In the genomic region with DNA sequence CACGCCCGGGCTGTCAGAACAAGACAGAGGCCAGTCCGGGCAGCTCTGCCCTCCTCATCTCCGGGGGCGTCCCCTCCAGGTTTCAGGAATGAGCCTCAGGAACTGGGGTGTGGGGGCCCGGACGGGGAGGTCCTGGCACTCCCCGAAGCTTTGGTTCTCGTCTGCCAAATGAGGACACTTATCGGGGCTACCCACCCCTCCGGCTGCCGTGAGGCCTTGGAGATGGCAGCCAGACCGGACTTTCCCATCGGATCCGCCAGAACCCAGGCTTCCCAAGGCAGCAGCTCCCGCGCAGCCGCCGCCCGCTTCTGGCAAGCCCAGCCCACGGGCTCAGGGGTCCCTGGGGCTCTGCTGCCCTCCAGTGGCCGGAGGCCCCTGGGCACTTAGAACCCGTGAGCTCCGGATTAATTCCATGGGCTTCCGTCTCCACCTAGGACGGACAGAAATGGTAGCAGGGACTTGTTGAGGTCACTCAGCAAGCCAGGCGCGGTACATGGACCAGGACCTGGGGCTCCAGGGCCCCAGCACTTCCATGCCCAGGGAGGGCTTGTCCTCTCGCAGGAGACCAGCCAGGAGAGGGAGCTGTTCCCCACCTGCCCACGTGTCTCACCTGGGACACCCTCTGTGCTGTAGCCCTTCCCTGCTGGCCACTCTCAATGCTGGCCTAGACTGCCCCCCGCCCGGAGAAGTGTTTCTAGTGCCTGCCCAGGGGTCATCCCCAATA, we compare ENCODE assay signal across 8 cellular contexts.
A peak's percentile ranks its signal among the peaks of the same experiment; 100 is the strongest.
DNase-seq lines count a peak whose midpoint lies in the region; ATAC-seq and TF ChIP-seq lines count a peak whose summit lies in the region.

No MANE protein-coding gene starts in this region.

- H3F3A ChIP-seq in MM.1S (ENCODE audit: insufficient read depth, low read length): no peaks in the 10 kb centered on the region

- H3K9me3 Mint-ChIP-seq in activated naive CD4-positive, alpha-beta T cell treated with anti-CD3 and anti-CD28 coated beads for 36 hours: no peaks in the 10 kb centered on the region

- no peak overlapping the region for H3K27ac Mint-ChIP-seq in activated naive CD4-positive, alpha-beta T cell treated with anti-CD3 and anti-CD28 coated beads for 36 hours

- no peaks in the 10 kb centered on the region for H3K79me2 ChIP-seq in MM.1S (ENCODE audit: low read length)

- peak overlapping the region; percentile 67 for H3K4me3 Mint-ChIP-seq in activated naive CD4-positive, alpha-beta T cell treated with anti-CD3 and anti-CD28 coated beads for 36 hours

- DNase-seq in D341Med (ENCODE audit: low spot score): peak; percentile 96
- peak; percentile 84 for DNase-seq in MM.1S
- DNase-seq in SK-N-DZ (ENCODE audit: low spot score): peak; percentile 83
- peak; percentile 84 for DNase-seq in activated naive CD4-positive, alpha-beta T cell treated with anti-CD3 and anti-CD28 coated beads for 36 hours
- peak; percentile 89 for DNase-seq in globus pallidus (ENCODE audit: low spot score)
- DNase-seq in omental fat pad (ENCODE audit: low spot score): peak; percentile 50
- peak; percentile 89 to 92 for DNase-seq in suprapubic skin (ENCODE audit: low spot score in 2 of 2)

- H4K20me1 ChIP-seq in MM.1S (ENCODE audit: insufficient read depth, low read length): no peaks in the 10 kb centered on the region

- CTCF ChIA-PET in activated naive CD4-positive, alpha-beta T cell treated with anti-CD3 and anti-CD28 coated beads for 36 hours (lab: Charles Lee): interaction anchor here (0.5 to 3.1 kb wide), 58 partner anchors 8 to 1248 kb away, joined by 3 to 30 read pairs (median 4); no protein-coding TSS in a partner anchor

- TF ChIP-seq EP300 in suprapubic skin (IDR thresholded peaks at IDR 0.05): no peak

- H3K27ac ChIP-seq in MM.1S (ENCODE audit: low read length) (no peak overlapping the region), suprapubic skin (no peak overlapping the region)

- peak overlapping the region; percentile 79 for H3K4me2 ChIP-seq in MM.1S (ENCODE audit: low read depth, low read length)

- ATAC-seq in GM21717 (IDR thresholded peaks at IDR 0.05; ENCODE audit: unreplicated experiment) (peak; percentile 66), omental fat pad (ENCODE audit: low FRiP score) (peak; percentile 79)

- no peaks in the 10 kb centered on the region for H3K9me2 ChIP-seq in MM.1S (replicated peaks; ENCODE audit: insufficient read depth, low read length)

- H3K36me3 ChIP-seq in MM.1S (replicated peaks; ENCODE audit: insufficient read depth, low read length) (no peaks in the 10 kb centered on the region), suprapubic skin (no peaks in the 10 kb centered on the region)

- 9% methylated on average over 13 of the region's 32 CpGs for WGBS in suprapubic skin

- peaks cover 10% of the 10 kb centered on the region for H3K4me1 Mint-ChIP-seq in activated naive CD4-positive, alpha-beta T cell treated with anti-CD3 and anti-CD28 coated beads for 36 hours (ENCODE audit: low read depth)

- H3K4me1 ChIP-seq in MM.1S (ENCODE audit: low read length): peaks cover 5% of the 10 kb centered on the region
- H3K4me1 ChIP-seq in suprapubic skin: peaks cover 41% of the 10 kb centered on the region

- H3K9me3 ChIP-seq in MM.1S (replicated peaks; ENCODE audit: insufficient read depth, low read length): no peaks in the 10 kb centered on the region
- no peaks in the 10 kb centered on the region for H3K9me3 ChIP-seq in suprapubic skin

- TF ChIP-seq CTCF in MM.1S (IDR thresholded peaks at IDR 0.05; ENCODE audit: low read length) (peak; percentile 99), omental fat pad (IDR thresholded peaks at IDR 0.05) (peak in 2 of 3 donors; percentile 18 to 93), suprapubic skin (IDR thresholded peaks at IDR 0.05) (peak; percentile 91 to 95)

- peak overlapping the region; percentile 63 for H3K9ac ChIP-seq in MM.1S (ENCODE audit: low read length)

- no peaks in the 10 kb centered on the region for H3K36me3 Mint-ChIP-seq in activated naive CD4-positive, alpha-beta T cell treated with anti-CD3 and anti-CD28 coated beads for 36 hours (ENCODE audit: low read depth)

- TF ChIP-seq POLR2A in suprapubic skin (IDR thresholded peaks at IDR 0.05): no peak

- H2AFZ ChIP-seq in MM.1S (ENCODE audit: low read length): peak overlapping the region; percentile 82

- intact Hi-C loops in activated naive CD4-positive, alpha-beta T cell treated with anti-CD3 and anti-CD28 coated beads for 36 hours (cut with micrococcal nuclease): loop anchor here (1.0 to 5.0 kb wide), 5 partner anchors 357 to 569 kb away; no protein-coding TSS in a partner anchor

- peaks cover 14% of the 10 kb centered on the region; the same call in 1 of the 2 replicates for H3K27me3 ChIP-seq in MM.1S (replicated peaks; ENCODE audit: insufficient read depth, low read length)
- H3K27me3 ChIP-seq in suprapubic skin: no peaks in the 10 kb centered on the region

- peak overlapping the region; percentile 62 for H3K4me3 ChIP-seq in MM.1S (ENCODE audit: low read length)
- peak overlapping the region; percentile 42 for H3K4me3 ChIP-seq in suprapubic skin

- no peaks in the 10 kb centered on the region for H3K27me3 Mint-ChIP-seq in activated naive CD4-positive, alpha-beta T cell treated with anti-CD3 and anti-CD28 coated beads for 36 hours (ENCODE audit: low read depth)
